In the genomic region with DNA sequence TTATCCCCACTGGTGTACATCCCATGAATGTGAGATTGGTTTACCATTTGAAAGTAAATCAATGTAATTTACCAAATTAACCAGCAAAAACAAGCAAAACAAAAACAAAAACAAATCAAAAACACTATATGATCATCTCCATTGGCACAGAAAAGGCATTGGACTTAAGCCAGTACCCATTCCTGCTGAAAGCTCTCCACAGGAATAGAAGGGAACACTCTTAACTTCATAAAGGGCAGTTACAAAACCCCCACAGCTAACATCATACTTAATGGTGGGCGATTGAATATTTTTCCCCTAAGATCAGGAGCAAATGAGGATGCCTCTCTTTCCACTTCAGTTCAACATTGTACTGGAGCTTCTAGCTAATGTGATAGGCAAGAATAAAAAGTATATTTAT, we compare ENCODE assay signal across 28 cellular contexts. TPM values are rescaled to one million over a fixed set of nuclear protein-coding genes. Genes with fewer than 3 reads are reported as not detected.
A peak's percentile ranks its signal among the peaks of the same experiment; 100 is the strongest.
DNase-seq lines count a peak whose midpoint lies in the region; ATAC-seq and TF ChIP-seq lines count a peak whose summit lies in the region.
"Had no signal": no experiment of that assay in that cellular context is flagged by ENCODE, and none has a peak within 500 bp of the region (broad histone marks: within the 10 kb centered on the region; RNA-seq: fewer than 3 reads in every experiment).

No MANE protein-coding gene starts in this region.

- H3K9ac ChIP-seq in SK-N-SH (no peak overlapping the region), GM23248 (no peak overlapping the region)

- DNase-seq in SK-N-SH = no peak
- DNase-seq in GM23248 = peak; percentile 2
- peak; percentile 8 for DNase-seq in MG63
- DNase-seq in osteoblast (ENCODE audit: insufficient read length, low spot score, missing footprints) = peak; percentile 14
- no peak for DNase-seq in activated CD4-positive, alpha-beta T cell treated with anti-CD3 and anti-CD28 coated beads, Interleukin-2, amount 10 ng/mL, durations not matched to agents 7 days and 5 days
- no peak for DNase-seq in SW 1271 (lab: John Stamatoyannopoulos, UW)
- DNase-seq: ACHN; BE2C; CD8-positive, alpha-beta memory T cell; DMS 273 treated with DMSO at 0.1 percent for 48 hours; DMS79; GF-D8; Karpas-422; MV-4-11; NCI-H1105; NCI-H1436 treated with DMSO at 0.1 percent for 48 hours; NCI-H187 treated with DMSO at 0.1 percent for 48 hours; NCI-H2171 treated with DMSO at 0.1 percent for 48 hours; NCI-H524 treated with DMSO at 0.1 percent for 48 hours; RPMI8226; SIG-M5 had no signal

- H3K4me3 Mint-ChIP-seq in activated CD4-positive, alpha-beta T cell treated with anti-CD3 and anti-CD28 coated beads, Interleukin-2, amount 10 ng/mL, durations not matched to agents 7 days and 5 days = no peak overlapping the region
- H3K4me3 Mint-ChIP-seq in stimulated activated memory B cell treated with anti-CD40 and anti-IgM and Interleukin-4, amounts not matched to agents 10 μg/mL and 1 μg/mL and 100 μg/mL, for 72 hours = no peak overlapping the region
- H3K4me3 Mint-ChIP-seq: CD14-positive monocyte; CD8-positive, alpha-beta memory T cell had no signal

- H3K9me2 ChIP-seq in SK-N-SH (no peaks in the 10 kb centered on the region), GM23248 (ENCODE audit: insufficient read depth) (no peaks in the 10 kb centered on the region)

- no peak overlapping the region for H3K4me2 ChIP-seq in SK-N-SH
- peak overlapping the region; percentile 72 for H3K4me2 ChIP-seq in GM23248 (ENCODE audit: unreplicated experiment)
- H3K4me2 ChIP-seq in osteoblast (ENCODE audit: insufficient read depth, low read length) = no peak overlapping the region

- in situ Hi-C loops in GM23248 (cut with MboI) = no loop called here

- peaks cover 18% of the 10 kb centered on the region for H3F3A ChIP-seq in SK-N-SH (replicated peaks; ENCODE audit: insufficient read depth)
- peaks cover 12% of the 10 kb centered on the region; the same call in 1 of the 2 replicates for H3F3A ChIP-seq in GM23248 (ENCODE audit: insufficient read depth)

- H3K79me2 ChIP-seq in SK-N-SH (ENCODE audit: insufficient read depth) (no peaks in the 10 kb centered on the region), GM23248 (ENCODE audit: insufficient read depth) (peaks cover 18% of the 10 kb centered on the region), osteoblast (ENCODE audit: insufficient read depth, low read length) (no peaks in the 10 kb centered on the region)

- H3K9me3 ChIP-seq in SK-N-SH (no peaks in the 10 kb centered on the region), GM23248 (ENCODE audit: low read depth) (no peaks in the 10 kb centered on the region), MG63 (no peaks in the 10 kb centered on the region), osteoblast (ENCODE audit: low read depth, low read length) (no peaks in the 10 kb centered on the region)
- H3K9me3 ChIP-seq: BE2C had no signal

- H4K20me1 ChIP-seq in SK-N-SH (ENCODE audit: insufficient read depth) (no peaks in the 10 kb centered on the region), GM23248 (ENCODE audit: insufficient read depth) (no peaks in the 10 kb centered on the region), osteoblast (ENCODE audit: insufficient read depth, low read length) (no peaks in the 10 kb centered on the region)

- H3K36me3 Mint-ChIP-seq in activated CD4-positive, alpha-beta T cell treated with anti-CD3 and anti-CD28 coated beads, Interleukin-2, amount 10 ng/mL, durations not matched to agents 7 days and 5 days (ENCODE audit: low read depth) = no peaks in the 10 kb centered on the region
- no peaks in the 10 kb centered on the region for H3K36me3 Mint-ChIP-seq in stimulated activated memory B cell treated with anti-CD40 and anti-IgM and Interleukin-4, amounts not matched to agents 10 μg/mL and 1 μg/mL and 100 μg/mL, for 72 hours
- H3K36me3 Mint-ChIP-seq: CD14-positive monocyte; CD8-positive, alpha-beta memory T cell had no signal

- CTCF ChIA-PET in SK-N-SH (lab: Yijun Ruan, JAX) = interaction anchor here (1.2 kb wide), 1 partner anchor 128 kb away, joined by 3 read pairs; no protein-coding TSS in a partner anchor
- CTCF ChIA-PET in activated CD4-positive, alpha-beta T cell treated with anti-CD3 and anti-CD28 coated beads, Interleukin-2, amount 10 ng/mL, durations not matched to agents 7 days and 5 days (lab: Charles Lee) = no interaction called here

- POLR2A ChIA-PET in SK-N-SH (lab: Yijun Ruan, JAX) = no interaction called here
- POLR2A ChIA-PET in activated CD4-positive, alpha-beta T cell treated with anti-CD3 and anti-CD28 coated beads, Interleukin-2, amount 10 ng/mL, durations not matched to agents 7 days and 5 days (lab: Charles Lee) = no interaction called here

- WGBS in SK-N-SH (ENCODE audit: low lambda C conversion rate) = 92% methylated on average over 1 of the region's 1 CpG
- 97 to 100% methylated on average over 1 of the region's 1 CpG for WGBS in GM23248 (ENCODE audit: low coverage in 1 of 2, low lambda C conversion rate in 2 of 2, missing lambda C conversion rate in 2 of 2), 2 experiments

- TF ChIP-seq CTCF in SK-N-SH (IDR thresholded peaks at IDR 0.05) (no peak), osteoblast (IDR thresholded peaks at IDR 0.05; ENCODE audit: extremely low read depth, low read depth, low read length) (no peak)

- H3K27me3 Mint-ChIP-seq in activated CD4-positive, alpha-beta T cell treated with anti-CD3 and anti-CD28 coated beads, Interleukin-2, amount 10 ng/mL, durations not matched to agents 7 days and 5 days = no peaks in the 10 kb centered on the region
- no peaks in the 10 kb centered on the region for H3K27me3 Mint-ChIP-seq in stimulated activated memory B cell treated with anti-CD40 and anti-IgM and Interleukin-4, amounts not matched to agents 10 μg/mL and 1 μg/mL and 100 μg/mL, for 72 hours

- H3K27me3 ChIP-seq in SK-N-SH (ENCODE audit: insufficient read depth) (no peaks in the 10 kb centered on the region), GM23248 (replicated peaks; ENCODE audit: insufficient read depth) (no peaks in the 10 kb centered on the region), MG63 (no peaks in the 10 kb centered on the region), osteoblast (ENCODE audit: insufficient read depth, low read length) (no peaks in the 10 kb centered on the region)
- H3K27me3 ChIP-seq: BE2C had no signal

- H3K4me1 Mint-ChIP-seq in activated CD4-positive, alpha-beta T cell treated with anti-CD3 and anti-CD28 coated beads, Interleukin-2, amount 10 ng/mL, durations not matched to agents 7 days and 5 days = no peaks in the 10 kb centered on the region
- no peaks in the 10 kb centered on the region for H3K4me1 Mint-ChIP-seq in stimulated activated memory B cell treated with anti-CD40 and anti-IgM and Interleukin-4, amounts not matched to agents 10 μg/mL and 1 μg/mL and 100 μg/mL, for 72 hours
- H3K4me1 Mint-ChIP-seq: CD14-positive monocyte; CD8-positive, alpha-beta memory T cell had no signal

- no peak for TF ChIP-seq RAD21 in SK-N-SH (IDR thresholded peaks at IDR 0.05; ENCODE audit: low read length)

- H2AFZ ChIP-seq in SK-N-SH (ENCODE audit: low read depth) (peak overlapping the region; percentile 37; the same call in 1 of the 2 replicates), GM23248 (no peak overlapping the region), osteoblast (ENCODE audit: low read length) (no peak overlapping the region)

- H3K4me3 ChIP-seq in SK-N-SH (ENCODE audit: low read depth in 2 of 2, low read length in 1 of 2) (peak overlapping the region in 1 of 2 experiments; percentile 1; a peak in 1 of 4 replicates), GM23248 (no peak overlapping the region), MG63 (no peak overlapping the region), osteoblast (ENCODE audit: insufficient read depth, low read length) (no peak overlapping the region)
- H3K4me3 ChIP-seq: SK-N-MC had no signal

- no peak for TF ChIP-seq EP300 in SK-N-SH (IDR thresholded peaks at IDR 0.05; ENCODE audit: borderline replicate concordance in 1 of 2, low read depth in 1 of 2, low read length in 1 of 2)

- no peaks in the 10 kb centered on the region for H3K9me3 Mint-ChIP-seq in activated CD4-positive, alpha-beta T cell treated with anti-CD3 and anti-CD28 coated beads, Interleukin-2, amount 10 ng/mL, durations not matched to agents 7 days and 5 days
- H3K9me3 Mint-ChIP-seq in stimulated activated memory B cell treated with anti-CD40 and anti-IgM and Interleukin-4, amounts not matched to agents 10 μg/mL and 1 μg/mL and 100 μg/mL, for 72 hours = no peaks in the 10 kb centered on the region
- H3K9me3 Mint-ChIP-seq: CD8-positive, alpha-beta memory T cell had no signal

- H3K4me1 ChIP-seq in SK-N-SH (ENCODE audit: control insufficient read depth in 1 of 2, insufficient read depth in 2 of 2, low read depth in 1 of 2, low read length in 1 of 2) (peaks cover 0 to 16% of the 10 kb centered on the region in 2 experiments; a peak in 1 of 4 replicates), GM23248 (ENCODE audit: insufficient read depth) (peaks cover 42% of the 10 kb centered on the region), osteoblast (ENCODE audit: insufficient read depth, low read length) (peaks cover 22% of the 10 kb centered on the region)
- H3K4me1 ChIP-seq: BE2C had no signal

- H3K27ac ChIP-seq in SK-N-SH (ENCODE audit: low read depth in 2 of 2, low read length in 1 of 2) = peak overlapping the region in 1 of 2 experiments; percentile 89; a peak in 2 of 4 replicates
- no peak overlapping the region for H3K27ac ChIP-seq in GM23248
- H3K27ac ChIP-seq in osteoblast (ENCODE audit: low read depth, low read length) = no peak overlapping the region
- H3K27ac ChIP-seq: 22Rv1, SK-N-MC had no signal

- H3K36me3 ChIP-seq in SK-N-SH (replicated peaks in 1 of 2; ENCODE audit: control insufficient read depth in 1 of 2, insufficient read depth in 2 of 2, low read length in 1 of 2) (no peaks in the 10 kb centered on the region), GM23248 (ENCODE audit: low read depth) (no peaks in the 10 kb centered on the region), MG63 (no peaks in the 10 kb centered on the region), osteoblast (ENCODE audit: insufficient read depth, low read length) (no peaks in the 10 kb centered on the region)
- H3K36me3 ChIP-seq: BE2C had no signal

- no peak for ATAC-seq in SK-N-SH treated with all-trans-retinoic acid at 6 μM for 48 hours
- no peak for ATAC-seq in stimulated activated memory B cell treated with anti-CD40 and anti-IgM and Interleukin-4, amounts not matched to agents 10 μg/mL and 1 μg/mL and 100 μg/mL, for 72 hours
- ATAC-seq: HCT116 had no signal

- no peak overlapping the region for H3K27ac Mint-ChIP-seq in activated CD4-positive, alpha-beta T cell treated with anti-CD3 and anti-CD28 coated beads, Interleukin-2, amount 10 ng/mL, durations not matched to agents 7 days and 5 days
- no peak overlapping the region for H3K27ac Mint-ChIP-seq in stimulated activated memory B cell treated with anti-CD40 and anti-IgM and Interleukin-4, amounts not matched to agents 10 μg/mL and 1 μg/mL and 100 μg/mL, for 72 hours
- H3K27ac Mint-ChIP-seq: CD14-positive monocyte; CD8-positive, alpha-beta memory T cell had no signal

RNA-seq across cellular contexts. Expression of a gene that starts 34.1 kb away (rescaled TPM):
- 4.1 and 4.3 TPM in 2 replicates for polyA plus RNA-seq in SK-N-SH (2012; rRNA removed)
- 3.6 and 3.8 TPM in 2 replicates for polyA plus RNA-seq in SK-N-SH (2012; cell fraction: cytosol; rRNA removed)
- 4.3 and 5.6 TPM in 2 replicates for polyA plus RNA-seq in SK-N-SH (2012; cell fraction: nucleus; rRNA removed)
- total RNA-seq in GM23248 (2014; rRNA removed; shearing (Covaris generic)) = 21.8 TPM in 2 replicates
- polyA plus RNA-seq in GM23248 (2016; fragmentation: Nextera tagmentation; extraction: Ambion mirVana) = 9.4 and 10.7 TPM in 2 replicates
- 3.9 and 5.9 TPM in 2 replicates for total RNA-seq in MG63 (2014; rRNA removed; shearing (Covaris generic); ENCODE audit: low replicate concordance)
- total RNA-seq in osteoblast = 19.5 and 32.1 TPM in 2 replicates
- total RNA-seq in activated CD4-positive, alpha-beta T cell treated with anti-CD3 and anti-CD28 coated beads, Interleukin-2, amount 10 ng/mL, durations not matched to agents 7 days and 5 days = not detected
- total RNA-seq: CD8-positive, alpha-beta memory T cell; HT-29 had no signal
- polyA plus RNA-seq: CD14-positive monocyte; CD8-positive, alpha-beta memory T cell had no signal

Comparison
In these comparisons a context has a peak if more than half of its experiments do, and no peak if none do; other contexts are left out.
1. DNase-seq: peak in GM23248 (single experiment), MG63 (single experiment) and osteoblast (single experiment); none in SK-N-SH (single experiment), activated CD4-positive, alpha-beta T cell treated with anti-CD3 and anti-CD28 coated beads, Interleukin-2, amount 10 ng/mL, durations not matched to agents 7 days and 5 days (single experiment) and SW 1271 (0 of 2).